Comparison of ENCODE assay signal across 9 cellular contexts in the genomic region with DNA sequence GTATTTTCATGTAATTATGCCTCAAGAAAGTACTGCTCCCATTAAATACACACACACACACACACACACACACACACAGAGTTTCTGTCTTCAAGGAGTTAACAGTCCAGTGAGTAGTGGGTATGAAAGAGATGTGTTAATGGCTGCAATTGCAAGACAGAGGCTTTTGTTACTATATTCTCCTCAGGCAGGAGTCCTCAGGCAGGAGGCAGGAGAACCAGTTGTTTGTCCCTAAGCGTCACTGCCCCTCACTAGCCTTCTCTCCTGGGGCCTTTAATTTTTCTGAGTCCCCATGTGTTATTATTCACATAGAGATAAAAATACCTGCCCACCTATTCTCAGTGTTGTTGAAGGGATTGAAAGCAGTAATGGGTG. TPM values are rescaled to one million over a fixed set of nuclear protein-coding genes. Genes with fewer than 3 reads are reported as not detected.
DNase-seq lines count a peak whose midpoint lies in the region; TF ChIP-seq lines count a peak whose summit lies in the region.
"Had no signal": no experiment of that assay in that cellular context is flagged by ENCODE, and none has a peak within 500 bp of the region (broad histone marks: within the 10 kb centered on the region; RNA-seq: fewer than 3 reads in every experiment).

No MANE protein-coding gene starts in this region.

- H3K36me3 ChIP-seq in MM.1S (replicated peaks; ENCODE audit: insufficient read depth, low read length) = no peaks in the 10 kb centered on the region
- no peaks in the 10 kb centered on the region for H3K36me3 ChIP-seq in neuron (ENCODE audit: insufficient read depth, low read length)
- H3K36me3 ChIP-seq in suprapubic skin = no peaks in the 10 kb centered on the region

- peaks cover 42% of the 10 kb centered on the region for H3K36me3 Mint-ChIP-seq in Calu3 (ENCODE audit: insufficient read depth, unreplicated experiment)

- H3K27me3 ChIP-seq in MM.1S (replicated peaks; ENCODE audit: insufficient read depth, low read length) (no peaks in the 10 kb centered on the region), neuron (ENCODE audit: insufficient read depth, low read length) (no peaks in the 10 kb centered on the region), suprapubic skin (no peaks in the 10 kb centered on the region)
- H3K27me3 ChIP-seq: adrenal gland had no signal

- H3K4me2 ChIP-seq in MM.1S (ENCODE audit: low read depth, low read length) = peak overlapping the region; percentile 74

- WGBS in suprapubic skin = 78% methylated on average over 1 of the region's 1 CpG

- TF ChIP-seq CTCF in Calu3 (IDR thresholded peaks at IDR 0.05; ENCODE audit: unreplicated experiment) (no peak), MM.1S (IDR thresholded peaks at IDR 0.05; ENCODE audit: low read length) (no peak), suprapubic skin (IDR thresholded peaks at IDR 0.05) (no peak)

- H3K9me3 Mint-ChIP-seq in Calu3 (ENCODE audit: low read depth, unreplicated experiment) = no peaks in the 10 kb centered on the region

- H2AFZ ChIP-seq in MM.1S (ENCODE audit: low read length) (0 out of 2 replicates have a peak overlapping the region, but pooled peaks have one; percentile 36), neuron (ENCODE audit: low read depth, low read length) (peak overlapping the region; percentile 59)

- CTCF ChIA-PET in Calu3 (lab: Charles Lee) = interaction anchor here (0.6 kb wide), 1 partner anchor 43 kb away, joined by 3 read pairs; no protein-coding TSS in a partner anchor

- peaks cover 11% of the 10 kb centered on the region for H3F3A ChIP-seq in MM.1S (ENCODE audit: insufficient read depth, low read length)

- H3K27ac ChIP-seq in MM.1S (ENCODE audit: low read length) (peak overlapping the region; percentile 99; the same call in 1 of the 2 replicates), suprapubic skin (no peak overlapping the region)
- H3K27ac ChIP-seq: adrenal gland had no signal

- H3K9me2 ChIP-seq in MM.1S (replicated peaks; ENCODE audit: insufficient read depth, low read length) = no peaks in the 10 kb centered on the region

- peak overlapping the region; percentile 95 for H3K9ac ChIP-seq in MM.1S (ENCODE audit: low read length)

- H3K9me3 ChIP-seq in MM.1S (replicated peaks; ENCODE audit: insufficient read depth, low read length) (no peaks in the 10 kb centered on the region), neuron (ENCODE audit: low read length) (no peaks in the 10 kb centered on the region), suprapubic skin (no peaks in the 10 kb centered on the region)
- H3K9me3 ChIP-seq: adrenal gland had no signal

- no peaks in the 10 kb centered on the region for H3K27me3 Mint-ChIP-seq in Calu3 (ENCODE audit: unreplicated experiment)

- H3K4me3 Mint-ChIP-seq in Calu3 (ENCODE audit: low read depth, unreplicated experiment) = peak overlapping the region; percentile 24

- H3K4me1 ChIP-seq in MM.1S (ENCODE audit: low read length) = peaks cover 31% of the 10 kb centered on the region
- peaks cover 13% of the 10 kb centered on the region for H3K4me1 ChIP-seq in neuron (ENCODE audit: insufficient read depth, low read length)
- H3K4me1 ChIP-seq in suprapubic skin = peaks cover 19% of the 10 kb centered on the region

- 0 out of 2 replicates have a peak overlapping the region, but pooled peaks have one; percentile 53 for H3K4me3 ChIP-seq in MM.1S (ENCODE audit: low read length)
- no peak overlapping the region for H3K4me3 ChIP-seq in neuron (ENCODE audit: low read length)
- H3K4me3 ChIP-seq in suprapubic skin = no peak overlapping the region

- H3K4me1 Mint-ChIP-seq in Calu3 (ENCODE audit: low read depth, unreplicated experiment) = peaks cover 63% of the 10 kb centered on the region

- no TSS peak for BruUV-seq in Calu3 (replicated peaks; lab: Mats Ljungman, UMichigan)

- no peaks in the 10 kb centered on the region for H4K20me1 ChIP-seq in MM.1S (ENCODE audit: insufficient read depth, low read length)

- intact Hi-C loops in Calu3 (cut with micrococcal nuclease; ENCODE audit: unreplicated experiment) = loop anchor here (2.0 to 5.0 kb wide), 3 partner anchors 94 to 424 kb away; partner anchors contain the start of gene AJUBA

- 0 out of 2 replicates have a peak, but pooled peaks cover 3% of the 10 kb centered on the region for H3K79me2 ChIP-seq in MM.1S (ENCODE audit: low read length)

- no peak for TF ChIP-seq EP300 in suprapubic skin (IDR thresholded peaks at IDR 0.05)

- no peak for TF ChIP-seq POLR2A in suprapubic skin (IDR thresholded peaks at IDR 0.05)

- DNase-seq in Calu3 = no peak
- no peak for DNase-seq in MM.1S
- DNase-seq in cerebellar cortex (ENCODE audit: low spot score) = peak; percentile 20
- no peak for DNase-seq in suprapubic skin (ENCODE audit: low spot score in 2 of 2)
- no peak for DNase-seq in anterior cingulate cortex (lab: John Stamatoyannopoulos, UW)
- DNase-seq in hepatic stellate cell (ENCODE audit: low spot score) = no peak
- DNase-seq in NCI-H1930 (lab: John Stamatoyannopoulos, UW) = no peak

- H3K27ac Mint-ChIP-seq in Calu3 (ENCODE audit: unreplicated experiment) = peak overlapping the region; percentile 96

RNA-seq across cellular contexts. Expression of gene DAD1, which starts 31.2 kb away (rescaled TPM):
- total RNA-seq in Calu3 (2022) = 196 and 197 TPM in 2 replicates
- total RNA-seq in suprapubic skin = 100 to 1,000 TPM; 110 to 212 (median 187) TPM

RNA-seq across cellular contexts. Expression of gene ABHD4, which starts 40.3 kb away (rescaled TPM):
- total RNA-seq in Calu3 (2022) = 11.2 and 11.6 TPM in 2 replicates
- total RNA-seq in suprapubic skin = 10 to 100 TPM; 15.3 to 30.4 (median 21.8) TPM
